Comparison of ENCODE assay signal across 8 cellular contexts in the genomic region with DNA sequence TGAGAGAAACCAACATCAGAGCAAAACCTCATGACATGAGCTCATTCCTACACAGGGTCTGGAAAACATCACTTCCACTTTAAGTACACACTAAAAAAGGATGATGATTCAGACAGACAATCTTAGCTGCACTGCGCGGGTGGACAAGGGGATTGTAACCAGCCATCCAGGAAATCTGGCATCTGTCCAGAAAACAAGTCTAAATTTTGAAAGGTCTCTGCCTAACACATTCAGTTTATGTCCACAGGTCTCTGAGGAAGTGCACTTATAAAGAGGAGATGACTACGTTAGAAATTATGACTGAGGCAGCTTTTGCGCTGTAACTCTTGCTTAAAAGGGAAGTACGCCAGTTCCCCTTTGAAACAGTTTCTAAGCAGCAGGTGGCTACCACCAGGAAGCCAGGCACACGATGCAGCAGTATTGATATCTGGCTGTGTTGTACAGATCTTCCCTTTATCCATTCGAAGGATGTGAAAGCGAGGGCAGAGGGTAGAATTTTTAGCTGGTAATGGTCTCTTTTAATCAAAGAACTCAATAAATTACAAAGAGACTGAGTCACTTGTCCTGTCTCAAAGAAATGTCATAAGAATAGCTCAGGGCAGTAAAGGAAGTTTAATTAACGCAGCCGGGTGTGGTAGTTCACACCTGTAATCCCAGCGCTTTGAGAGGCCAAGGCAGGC.
DNase-seq lines count a peak whose midpoint lies in the region; ATAC-seq and TF ChIP-seq lines count a peak whose summit lies in the region.

No MANE protein-coding gene starts in this region.

- no peak overlapping the region for H3K4me3 ChIP-seq in ovary

- 28 to 30% (median 29%) methylated on average over 11 of the region's 11 CpGs for WGBS in ovary, 3 donors

- intact Hi-C loops in ovary (cut with DNase I), result loop anchor here in 1 of 4 donors (5.0 kb wide), 1 partner anchor 100 kb away; no protein-coding TSS in a partner anchor

- H3K36me3 Mint-ChIP-seq in nephron progenitor cell (ENCODE audit: low read depth), result no peaks in the 10 kb centered on the region

- H3K4me1 Mint-ChIP-seq in nephron progenitor cell, result peaks cover 2% of the 10 kb centered on the region

- no peak for TF ChIP-seq EP300 in ovary (IDR thresholded peaks at IDR 0.05)

- H3K27ac Mint-ChIP-seq in nephron progenitor cell, result no peak overlapping the region

- H3K27me3 ChIP-seq in ovary, result no peaks in the 10 kb centered on the region

- peaks cover 6% of the 10 kb centered on the region for H3K4me1 ChIP-seq in ovary (ENCODE audit: insufficient read depth)

- TF ChIP-seq CTCF in ovary (IDR thresholded peaks at IDR 0.05) (no peak), nephron progenitor cell (IDR thresholded peaks at IDR 0.05) (no peak)

- no peaks in the 10 kb centered on the region for H3K9me3 Mint-ChIP-seq in nephron progenitor cell

- no peak overlapping the region for H3K4me3 Mint-ChIP-seq in nephron progenitor cell

- peak; percentile 77 for ATAC-seq in GM19397 (IDR thresholded peaks at IDR 0.05; ENCODE audit: unreplicated experiment)

- no peak for TF ChIP-seq POLR2A in ovary (IDR thresholded peaks at IDR 0.05)

- H3K27ac ChIP-seq in ovary, result no peak overlapping the region

- peak; percentile 56 for DNase-seq in DMS79 treated with DMSO at 0.1 percent for 48 hours (lab: John Stamatoyannopoulos, UW)
- peak; percentile 52 for DNase-seq in HS-27A (ENCODE audit: low read depth)
- DNase-seq in SKM-1 treated with dmso at 0.1 percent for 144 hours (lab: John Stamatoyannopoulos, UW; ENCODE audit: unreplicated experiment), result peak; percentile 99
- DNase-seq in fibroblast of gingiva (ENCODE audit: low read depth), result peak; percentile 50
- DNase-seq in ovary, result peak in 4 of 5 donors; percentile 24 to 37 (median 27)
- no peak for DNase-seq in nephron progenitor cell
- no peak for DNase-seq in NCI-H1694 (lab: John Stamatoyannopoulos, UW)

- H3K9me3 ChIP-seq in ovary, result no peaks in the 10 kb centered on the region

- H3K36me3 ChIP-seq in ovary, result no peaks in the 10 kb centered on the region

- H3K27me3 Mint-ChIP-seq in nephron progenitor cell (ENCODE audit: low read depth, poor library complexity), result no peaks in the 10 kb centered on the region

Comparison
In these comparisons a context has a peak if more than half of its experiments do, and no peak if none do; other contexts are left out.
1. DNase-seq: peak in DMS79 treated with DMSO at 0.1 percent for 48 hours (single experiment), HS-27A (single experiment), SKM-1 treated with dmso at 0.1 percent for 144 hours (single experiment), fibroblast of gingiva (single experiment) and ovary (4 of 5); none in nephron progenitor cell (single experiment) and NCI-H1694 (single experiment).